ENCODE assay signal across 1 cellular context in the genomic region with DNA sequence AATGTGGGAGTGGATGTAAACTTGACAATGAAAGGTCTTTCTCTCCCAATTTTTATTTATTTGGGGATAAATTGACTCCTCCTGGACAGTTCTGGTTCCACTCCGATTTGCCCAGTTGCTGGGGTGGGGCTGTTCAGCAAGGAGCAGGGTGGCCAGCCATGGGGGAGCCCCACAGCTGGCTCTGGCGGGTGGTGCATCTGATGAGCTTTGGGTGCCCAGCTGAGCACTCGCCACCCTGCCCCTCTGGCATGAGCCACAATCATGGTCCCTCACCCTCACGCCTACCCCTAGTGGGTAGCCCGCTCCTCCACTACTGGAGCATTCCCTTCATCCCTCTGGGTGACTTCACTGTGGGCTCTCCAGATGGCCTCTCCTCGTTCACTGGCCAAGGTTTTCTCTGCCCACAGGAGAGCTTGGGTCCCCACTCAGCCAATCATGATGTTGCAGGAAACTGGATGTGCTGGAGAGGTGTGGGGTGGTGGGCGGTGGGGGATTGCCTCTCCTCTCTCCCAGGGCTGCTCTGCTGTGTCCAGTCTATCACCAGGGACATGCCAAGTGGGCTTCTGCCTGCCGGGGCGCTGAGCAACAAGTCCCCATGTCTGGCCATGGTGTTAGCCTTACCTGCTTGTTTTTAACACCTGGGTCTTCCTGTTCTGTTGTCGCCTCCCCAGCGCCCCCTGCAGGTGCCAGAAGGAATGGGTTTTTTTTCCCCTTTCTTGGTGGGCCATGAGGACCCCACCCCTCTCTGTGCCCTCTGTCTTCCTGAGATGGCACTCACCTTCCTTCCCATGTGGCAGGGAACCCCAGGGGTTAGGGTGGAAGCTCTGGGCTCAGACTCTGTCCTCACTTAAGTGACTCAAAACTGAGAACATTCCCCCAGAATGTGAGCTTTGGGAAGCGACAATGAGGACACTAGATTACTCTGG.
TF ChIP-seq lines count a peak whose summit lies in the region.

No MANE protein-coding gene starts in this region.

TF ChIP-seq in GM23338, 12 proteins besides CTCF, POLR2A, EP300 and RAD21 (continued from another document):
- TF ChIP-seq, protein P1, sequence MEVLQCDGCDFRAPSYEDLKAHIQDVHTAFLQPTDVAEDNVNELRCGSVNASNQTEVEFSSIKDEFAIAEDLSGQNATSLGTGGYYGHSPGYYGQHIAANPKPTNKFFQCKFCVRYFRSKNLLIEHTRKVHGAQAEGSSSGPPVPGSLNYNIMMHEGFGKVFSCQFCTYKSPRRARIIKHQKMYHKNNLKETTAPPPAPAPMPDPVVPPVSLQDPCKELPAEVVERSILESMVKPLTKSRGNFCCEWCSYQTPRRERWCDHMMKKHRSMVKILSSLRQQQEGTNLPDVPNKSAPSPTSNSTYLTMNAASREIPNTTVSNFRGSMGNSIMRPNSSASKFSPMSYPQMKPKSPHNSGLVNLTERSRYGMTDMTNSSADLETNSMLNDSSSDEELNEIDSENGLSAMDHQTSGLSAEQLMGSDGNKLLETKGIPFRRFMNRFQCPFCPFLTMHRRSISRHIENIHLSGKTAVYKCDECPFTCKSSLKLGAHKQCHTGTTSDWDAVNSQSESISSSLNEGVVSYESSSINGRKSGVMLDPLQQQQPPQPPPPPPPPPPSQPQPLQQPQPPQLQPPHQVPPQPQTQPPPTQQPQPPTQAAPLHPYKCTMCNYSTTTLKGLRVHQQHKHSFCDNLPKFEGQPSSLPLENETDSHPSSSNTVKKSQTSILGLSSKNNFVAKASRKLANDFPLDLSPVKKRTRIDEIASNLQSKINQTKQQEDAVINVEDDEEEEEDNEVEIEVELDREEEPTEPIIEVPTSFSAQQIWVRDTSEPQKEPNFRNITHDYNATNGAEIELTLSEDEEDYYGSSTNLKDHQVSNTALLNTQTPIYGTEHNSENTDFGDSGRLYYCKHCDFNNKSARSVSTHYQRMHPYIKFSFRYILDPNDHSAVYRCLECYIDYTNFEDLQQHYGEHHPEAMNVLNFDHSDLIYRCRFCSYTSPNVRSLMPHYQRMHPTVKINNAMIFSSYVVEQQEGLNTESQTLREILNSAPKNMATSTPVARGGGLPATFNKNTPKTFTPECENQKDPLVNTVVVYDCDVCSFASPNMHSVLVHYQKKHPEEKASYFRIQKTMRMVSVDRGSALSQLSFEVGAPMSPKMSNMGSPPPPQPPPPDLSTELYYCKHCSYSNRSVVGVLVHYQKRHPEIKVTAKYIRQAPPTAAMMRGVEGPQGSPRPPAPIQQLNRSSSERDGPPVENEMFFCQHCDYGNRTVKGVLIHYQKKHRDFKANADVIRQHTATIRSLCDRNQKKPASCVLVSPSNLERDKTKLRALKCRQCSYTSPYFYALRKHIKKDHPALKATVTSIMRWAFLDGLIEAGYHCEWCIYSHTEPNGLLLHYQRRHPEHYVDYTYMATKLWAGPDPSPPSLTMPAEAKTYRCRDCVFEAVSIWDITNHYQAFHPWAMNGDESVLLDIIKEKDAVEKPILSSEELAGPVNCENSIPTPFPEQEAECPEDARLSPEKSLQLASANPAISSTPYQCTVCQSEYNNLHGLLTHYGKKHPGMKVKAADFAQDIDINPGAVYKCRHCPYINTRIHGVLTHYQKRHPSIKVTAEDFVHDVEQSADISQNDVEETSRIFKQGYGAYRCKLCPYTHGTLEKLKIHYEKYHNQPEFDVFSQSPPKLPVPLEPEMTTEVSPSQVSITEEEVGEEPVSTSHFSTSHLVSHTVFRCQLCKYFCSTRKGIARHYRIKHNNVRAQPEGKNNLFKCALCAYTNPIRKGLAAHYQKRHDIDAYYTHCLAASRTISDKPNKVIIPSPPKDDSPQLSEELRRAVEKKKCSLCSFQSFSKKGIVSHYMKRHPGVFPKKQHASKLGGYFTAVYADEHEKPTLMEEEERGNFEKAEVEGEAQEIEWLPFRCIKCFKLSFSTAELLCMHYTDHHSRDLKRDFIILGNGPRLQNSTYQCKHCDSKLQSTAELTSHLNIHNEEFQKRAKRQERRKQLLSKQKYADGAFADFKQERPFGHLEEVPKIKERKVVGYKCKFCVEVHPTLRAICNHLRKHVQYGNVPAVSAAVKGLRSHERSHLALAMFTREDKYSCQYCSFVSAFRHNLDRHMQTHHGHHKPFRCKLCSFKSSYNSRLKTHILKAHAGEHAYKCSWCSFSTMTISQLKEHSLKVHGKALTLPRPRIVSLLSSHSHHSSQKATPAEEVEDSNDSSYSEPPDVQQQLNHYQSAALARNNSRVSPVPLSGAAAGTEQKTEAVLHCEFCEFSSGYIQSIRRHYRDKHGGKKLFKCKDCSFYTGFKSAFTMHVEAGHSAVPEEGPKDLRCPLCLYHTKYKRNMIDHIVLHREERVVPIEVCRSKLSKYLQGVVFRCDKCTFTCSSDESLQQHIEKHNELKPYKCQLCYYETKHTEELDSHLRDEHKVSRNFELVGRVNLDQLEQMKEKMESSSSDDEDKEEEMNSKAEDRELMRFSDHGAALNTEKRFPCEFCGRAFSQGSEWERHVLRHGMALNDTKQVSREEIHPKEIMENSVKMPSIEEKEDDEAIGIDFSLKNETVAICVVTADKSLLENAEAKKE (CRISPR knock-in tag; IDR thresholded peaks at IDR 0.05): no peak
- TF ChIP-seq CREB1 (CRISPR knock-in tag; IDR thresholded peaks at IDR 0.05; ENCODE audit: low read depth): no peak
- no peak for TF ChIP-seq EZH2 (IDR thresholded peaks at IDR 0.05; ENCODE audit: low read depth, unreplicated experiment)
- TF ChIP-seq STAT1 (IDR thresholded peaks at IDR 0.05; ENCODE audit: unreplicated experiment): no peak
- no peak for TF ChIP-seq POLR2AphosphoS5 (IDR thresholded peaks at IDR 0.05; ENCODE audit: low read depth)
- TF ChIP-seq NANOG (IDR thresholded peaks at IDR 0.05; ENCODE audit: borderline replicate concordance): no peak
- TF ChIP-seq, protein P2, sequence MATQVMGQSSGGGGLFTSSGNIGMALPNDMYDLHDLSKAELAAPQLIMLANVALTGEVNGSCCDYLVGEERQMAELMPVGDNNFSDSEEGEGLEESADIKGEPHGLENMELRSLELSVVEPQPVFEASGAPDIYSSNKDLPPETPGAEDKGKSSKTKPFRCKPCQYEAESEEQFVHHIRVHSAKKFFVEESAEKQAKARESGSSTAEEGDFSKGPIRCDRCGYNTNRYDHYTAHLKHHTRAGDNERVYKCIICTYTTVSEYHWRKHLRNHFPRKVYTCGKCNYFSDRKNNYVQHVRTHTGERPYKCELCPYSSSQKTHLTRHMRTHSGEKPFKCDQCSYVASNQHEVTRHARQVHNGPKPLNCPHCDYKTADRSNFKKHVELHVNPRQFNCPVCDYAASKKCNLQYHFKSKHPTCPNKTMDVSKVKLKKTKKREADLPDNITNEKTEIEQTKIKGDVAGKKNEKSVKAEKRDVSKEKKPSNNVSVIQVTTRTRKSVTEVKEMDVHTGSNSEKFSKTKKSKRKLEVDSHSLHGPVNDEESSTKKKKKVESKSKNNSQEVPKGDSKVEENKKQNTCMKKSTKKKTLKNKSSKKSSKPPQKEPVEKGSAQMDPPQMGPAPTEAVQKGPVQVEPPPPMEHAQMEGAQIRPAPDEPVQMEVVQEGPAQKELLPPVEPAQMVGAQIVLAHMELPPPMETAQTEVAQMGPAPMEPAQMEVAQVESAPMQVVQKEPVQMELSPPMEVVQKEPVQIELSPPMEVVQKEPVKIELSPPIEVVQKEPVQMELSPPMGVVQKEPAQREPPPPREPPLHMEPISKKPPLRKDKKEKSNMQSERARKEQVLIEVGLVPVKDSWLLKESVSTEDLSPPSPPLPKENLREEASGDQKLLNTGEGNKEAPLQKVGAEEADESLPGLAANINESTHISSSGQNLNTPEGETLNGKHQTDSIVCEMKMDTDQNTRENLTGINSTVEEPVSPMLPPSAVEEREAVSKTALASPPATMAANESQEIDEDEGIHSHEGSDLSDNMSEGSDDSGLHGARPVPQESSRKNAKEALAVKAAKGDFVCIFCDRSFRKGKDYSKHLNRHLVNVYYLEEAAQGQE (IDR thresholded peaks at IDR 0.05; ENCODE audit: unreplicated experiment): no peak
- no peak for TF ChIP-seq ZNF331 (CRISPR knock-in tag; IDR thresholded peaks at IDR 0.05; ENCODE audit: low read depth)
- TF ChIP-seq, protein P3, sequence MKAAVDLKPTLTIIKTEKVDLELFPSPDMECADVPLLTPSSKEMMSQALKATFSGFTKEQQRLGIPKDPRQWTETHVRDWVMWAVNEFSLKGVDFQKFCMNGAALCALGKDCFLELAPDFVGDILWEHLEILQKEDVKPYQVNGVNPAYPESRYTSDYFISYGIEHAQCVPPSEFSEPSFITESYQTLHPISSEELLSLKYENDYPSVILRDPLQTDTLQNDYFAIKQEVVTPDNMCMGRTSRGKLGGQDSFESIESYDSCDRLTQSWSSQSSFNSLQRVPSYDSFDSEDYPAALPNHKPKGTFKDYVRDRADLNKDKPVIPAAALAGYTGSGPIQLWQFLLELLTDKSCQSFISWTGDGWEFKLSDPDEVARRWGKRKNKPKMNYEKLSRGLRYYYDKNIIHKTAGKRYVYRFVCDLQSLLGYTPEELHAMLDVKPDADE (IDR thresholded peaks at IDR 0.05): no peak
